Comparison of ENCODE assay signal across 23 cellular contexts in the genomic region with DNA sequence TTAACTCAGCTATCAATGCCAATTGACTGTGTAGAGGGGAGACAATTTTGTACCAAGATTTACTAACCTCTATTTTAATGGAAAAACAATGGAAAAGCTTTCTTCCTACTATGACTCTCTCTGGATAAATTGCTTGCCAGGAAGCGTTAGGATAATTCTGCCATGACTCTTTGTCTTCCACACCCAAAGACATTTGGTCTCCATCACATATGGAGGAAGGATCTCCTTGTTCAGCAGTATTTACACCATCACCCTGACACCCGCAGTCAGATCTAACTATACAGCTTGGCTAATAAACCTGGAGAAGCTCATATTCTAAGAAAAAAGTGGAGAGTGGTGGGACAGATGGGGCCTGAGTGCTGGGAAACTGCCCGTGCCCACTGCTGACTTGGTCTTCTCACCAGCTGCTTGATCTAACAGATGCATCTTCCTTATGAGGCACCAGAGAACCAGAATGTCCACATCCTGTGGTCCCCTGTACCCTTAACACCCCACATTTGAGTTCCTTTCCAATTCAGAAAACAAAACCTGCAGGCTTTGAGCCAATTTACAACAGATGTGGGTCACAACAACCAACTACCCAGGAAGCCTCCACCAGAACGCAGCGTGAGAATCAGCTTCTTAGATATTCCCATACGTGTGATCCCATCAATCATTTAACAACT.
"Had no signal": no experiment of that assay in that cellular context is flagged by ENCODE, and none has a peak within 500 bp of the region (broad histone marks: within the 10 kb centered on the region; RNA-seq: fewer than 3 reads in every experiment).

No MANE protein-coding gene starts in this region.

- ATAC-seq: activated T-cell treated with anti-CD3 and anti-CD28 coated beads, Interleukin-2, amount 50 U/mL, for 4 hours; activated T-helper 17 cell treated with anti-CD3 and anti-CD28 coated beads, Interleukin-2, amount 50 U/mL, for 72 hours; esophagus mucosa; foreskin keratinocyte; heart left ventricle; naive thymus-derived CD4-positive, alpha-beta T cell; right cardiac atrium; stimulated activated naive B cell treated with anti-CD40 and anti-IgM and Interleukin-4, amounts not matched to agents 10 μg/mL and 1 μg/mL and 100 μg/mL, for 72 hours had no signal

- H3K9me3 ChIP-seq: ascending aorta, heart left ventricle, transverse colon had no signal

- H3K9me3 Mint-ChIP-seq: activated CD4-positive, alpha-beta memory T cell treated with anti-CD3 and anti-CD28 coated beads, Interleukin-2, amount 10 ng/mL, durations not matched to agents 7 days and 5 days; activated CD4-positive, alpha-beta T cell treated with anti-CD3 and anti-CD28 coated beads, Interleukin-2, amount 10 ng/mL, durations not matched to agents 24 days and 14 days; activated T-cell treated with anti-CD3 and anti-CD28 coated beads, Interleukin-2, amount 50 U/mL, for 4 hours; activated T-helper 17 cell treated with anti-CD3 and anti-CD28 coated beads, Interleukin-2, amount 50 U/mL, for 72 hours; mesothelial cell of epicardium; stimulated activated naive B cell treated with anti-CD40 and anti-IgM and Interleukin-4, amounts not matched to agents 10 μg/mL and 1 μg/mL and 100 μg/mL, for 72 hours had no signal

- H3K27ac Mint-ChIP-seq: activated CD4-positive, alpha-beta memory T cell treated with anti-CD3 and anti-CD28 coated beads, Interleukin-2, amount 10 ng/mL, durations not matched to agents 7 days and 5 days; activated CD4-positive, alpha-beta T cell treated with anti-CD3 and anti-CD28 coated beads, Interleukin-2, amount 10 ng/mL, durations not matched to agents 24 days and 14 days; activated naive CD8-positive, alpha-beta T cell; activated T-helper 17 cell treated with anti-CD3 and anti-CD28 coated beads, Interleukin-2, amount 50 U/mL, for 72 hours; mesothelial cell of epicardium; naive thymus-derived CD4-positive, alpha-beta T cell; stimulated activated naive B cell treated with anti-CD40 and anti-IgM and Interleukin-4, amounts not matched to agents 10 μg/mL and 1 μg/mL and 100 μg/mL, for 72 hours had no signal

- H3K27me3 ChIP-seq: ascending aorta, brain microvascular endothelial cell, heart left ventricle, transverse colon had no signal

- H3K36me3 Mint-ChIP-seq: activated naive CD8-positive, alpha-beta T cell; mesothelial cell of epicardium; naive thymus-derived CD4-positive, alpha-beta T cell; stimulated activated naive B cell treated with anti-CD40 and anti-IgM and Interleukin-4, amounts not matched to agents 10 μg/mL and 1 μg/mL and 100 μg/mL, for 72 hours had no signal

- DNase-seq: activated CD4-positive, alpha-beta memory T cell treated with anti-CD3 and anti-CD28 coated beads, Interleukin-2, amount 10 ng/mL, durations not matched to agents 7 days and 5 days; activated CD4-positive, alpha-beta T cell treated with anti-CD3 and anti-CD28 coated beads, Interleukin-2, amount 10 ng/mL, durations not matched to agents 24 days and 14 days; activated CD4-positive, CD25-positive, alpha-beta regulatory T cell treated with anti-CD3 and anti-CD28 coated beads, Interleukin-2, amount 50 U/mL, for 72 hours; activated CD8-positive, alpha-beta memory T cell treated with anti-CD3 and anti-CD28 coated beads, Interleukin-2, amount 50 U/mL, for 48 hours; activated gamma-delta T cell treated with Interleukin-2 at 50 U/mL for 16 hours; activated T-cell treated with anti-CD3 and anti-CD28 coated beads, Interleukin-2, amount 50 U/mL, for 4 hours; brain microvascular endothelial cell; foreskin keratinocyte; heart left ventricle; hypothalamus; naive thymus-derived CD4-positive, alpha-beta T cell; posterior cingulate gyrus; right cardiac atrium; stimulated activated CD4-positive, alpha-beta T cell treated with anti-CD3 and anti-CD28 coated beads, Interleukin-15, amount 100 ng/mL, for 24 hours; stimulated activated CD4-positive, alpha-beta T cell treated with anti-CD3 and anti-CD28 coated beads, Interleukin-2, amount 100 ng/mL, for 24 hours; stimulated activated naive B cell treated with anti-CD40 and anti-IgM and Interleukin-4, amounts not matched to agents 10 μg/mL and 1 μg/mL and 100 μg/mL, for 72 hours; T-helper 2 cell; transverse colon had no signal

- H3K27me3 Mint-ChIP-seq: activated CD4-positive, alpha-beta memory T cell treated with anti-CD3 and anti-CD28 coated beads, Interleukin-2, amount 10 ng/mL, durations not matched to agents 7 days and 5 days; activated CD4-positive, alpha-beta T cell treated with anti-CD3 and anti-CD28 coated beads, Interleukin-2, amount 10 ng/mL, durations not matched to agents 24 days and 14 days; activated naive CD8-positive, alpha-beta T cell; activated T-helper 17 cell treated with anti-CD3 and anti-CD28 coated beads, Interleukin-2, amount 50 U/mL, for 72 hours; naive thymus-derived CD4-positive, alpha-beta T cell had no signal

- H3K27ac ChIP-seq: ascending aorta, brain microvascular endothelial cell, foreskin keratinocyte, heart left ventricle, transverse colon had no signal

- H3K4me3 ChIP-seq: ascending aorta, heart left ventricle, transverse colon had no signal

- H3K36me3 ChIP-seq: ascending aorta, brain microvascular endothelial cell, heart left ventricle, transverse colon had no signal

- H3K4me3 Mint-ChIP-seq: activated CD4-positive, alpha-beta memory T cell treated with anti-CD3 and anti-CD28 coated beads, Interleukin-2, amount 10 ng/mL, durations not matched to agents 7 days and 5 days; activated CD4-positive, alpha-beta T cell treated with anti-CD3 and anti-CD28 coated beads, Interleukin-2, amount 10 ng/mL, durations not matched to agents 24 days and 14 days; activated naive CD8-positive, alpha-beta T cell; activated T-cell treated with anti-CD3 and anti-CD28 coated beads, Interleukin-2, amount 50 U/mL, for 4 hours; activated T-helper 17 cell treated with anti-CD3 and anti-CD28 coated beads, Interleukin-2, amount 50 U/mL, for 72 hours; mesothelial cell of epicardium; naive thymus-derived CD4-positive, alpha-beta T cell; stimulated activated naive B cell treated with anti-CD40 and anti-IgM and Interleukin-4, amounts not matched to agents 10 μg/mL and 1 μg/mL and 100 μg/mL, for 72 hours had no signal

- H3K4me1 Mint-ChIP-seq: activated CD4-positive, alpha-beta memory T cell treated with anti-CD3 and anti-CD28 coated beads, Interleukin-2, amount 10 ng/mL, durations not matched to agents 7 days and 5 days; activated CD4-positive, alpha-beta T cell treated with anti-CD3 and anti-CD28 coated beads, Interleukin-2, amount 10 ng/mL, durations not matched to agents 24 days and 14 days; activated T-helper 17 cell treated with anti-CD3 and anti-CD28 coated beads, Interleukin-2, amount 50 U/mL, for 72 hours had no signal
